26 cellular contexts compared by ENCODE assay signal in the genomic region with DNA sequence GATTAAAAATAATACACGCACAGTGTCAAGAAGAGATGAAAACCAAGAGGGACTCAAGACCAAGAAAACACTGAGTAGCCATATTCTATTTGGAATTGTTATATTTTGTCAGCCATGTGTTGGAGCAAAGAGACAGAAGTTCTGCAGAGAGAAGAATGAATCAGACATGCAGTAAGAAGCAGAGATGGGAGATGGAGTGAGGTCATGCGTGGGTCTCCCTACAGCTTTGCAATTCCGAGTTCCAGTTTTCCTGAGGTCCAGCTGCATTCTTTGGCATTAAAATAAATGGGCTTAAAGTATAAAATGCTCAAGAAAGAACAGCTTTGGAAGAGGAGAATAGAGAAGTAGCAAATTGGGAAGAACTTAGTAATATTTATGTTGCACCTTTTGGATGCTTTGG.
"Had no signal": no experiment of that assay in that cellular context is flagged by ENCODE, and none has a peak within 500 bp of the region (broad histone marks: within the 10 kb centered on the region; RNA-seq: fewer than 3 reads in every experiment).

No MANE protein-coding gene starts in this region.

- H3K4me1 ChIP-seq: esophagus squamous epithelium, left lung, parathyroid adenoma, right lobe of liver, suprapubic skin, vagina had no signal

- H3K27me3 ChIP-seq: esophagus squamous epithelium, left lung, neutrophil, right lobe of liver, suprapubic skin, vagina had no signal

- H3K36me3 ChIP-seq: esophagus squamous epithelium, left lung, neutrophil, right lobe of liver, suprapubic skin, vagina had no signal

- H3K9ac ChIP-seq: parathyroid adenoma had no signal

- H3K79me2 ChIP-seq: parathyroid adenoma had no signal

- H3K4me2 ChIP-seq: smooth muscle cell had no signal

- ATAC-seq: left lung; mucosa of descending colon; natural killer cell treated with Interleukin-12 subunit alpha and Interleukin-12 subunit beta and Interleukin-15 and Interleukin-18, amount 100 ng/mL, for 72 hours; right lobe of liver; stimulated activated naive CD8-positive, alpha-beta T cell treated with anti-CD3 and anti-CD28 coated beads, Interleukin-15, amount 100 ng/mL, for 72 hours had no signal

- H3K4me3 ChIP-seq: coronary artery, esophagus squamous epithelium, left lung, mucosa of descending colon, right lobe of liver, smooth muscle cell, suprapubic skin, vagina had no signal

- H2AFZ ChIP-seq: parathyroid adenoma had no signal

- DNase-seq: dermis blood vessel endothelial cell; effector memory CD4-positive, alpha-beta T cell; erythroblast; esophagus squamous epithelium; left lung; mesenchymal stem cell; mucosa of descending colon; naive B cell; right lobe of liver; stimulated activated CD4-positive, alpha-beta T cell treated with anti-CD3 and anti-CD28 coated beads, Interleukin-12 subunit alpha, Interleukin-12 subunit beta, amount 100 ng/mL, for 4 hours; stimulated activated CD4-positive, alpha-beta T cell treated with anti-CD3 and anti-CD28 coated beads, Interleukin-1b, Interleukin-23, amount 100 ng/mL, for 48 hours; stimulated activated CD4-positive, alpha-beta T cell treated with anti-CD3 and anti-CD28 coated beads, Interleukin-4, amount 100 ng/mL, for 1 hour; stimulated activated CD8-positive, alpha-beta memory T cell treated with anti-CD3 and anti-CD28 coated beads, Interleukin-4, amount 100 ng/mL, for 48 hours; stimulated activated naive CD4-positive, alpha-beta T cell; stimulated activated naive CD8-positive, alpha-beta T cell treated with anti-CD3 and anti-CD28 coated beads, Interleukin-15, amount 100 ng/mL, for 72 hours; trophoblast cell had no signal

- H3K4me3 Mint-ChIP-seq: mesothelial cell of epicardium; naive B cell; natural killer cell treated with Interleukin-12 subunit alpha and Interleukin-12 subunit beta and Interleukin-15 and Interleukin-18, amount 100 ng/mL, for 72 hours; neural crest cell; stimulated activated naive CD8-positive, alpha-beta T cell treated with anti-CD3 and anti-CD28 coated beads, Interleukin-15, amount 100 ng/mL, for 72 hours had no signal

- H3K9me3 ChIP-seq: esophagus squamous epithelium, left lung, mucosa of descending colon, neutrophil, right lobe of liver, suprapubic skin, vagina had no signal

- H3K36me3 Mint-ChIP-seq: mesothelial cell of epicardium; naive B cell; natural killer cell treated with Interleukin-12 subunit alpha and Interleukin-12 subunit beta and Interleukin-15 and Interleukin-18, amount 100 ng/mL, for 72 hours had no signal

- H3K27ac Mint-ChIP-seq: mesothelial cell of epicardium; naive B cell; natural killer cell treated with Interleukin-12 subunit alpha and Interleukin-12 subunit beta and Interleukin-15 and Interleukin-18, amount 100 ng/mL, for 72 hours; progenitor cell of endocrine pancreas; stimulated activated naive CD8-positive, alpha-beta T cell treated with anti-CD3 and anti-CD28 coated beads, Interleukin-15, amount 100 ng/mL, for 72 hours had no signal

- H3K27me3 Mint-ChIP-seq: naive B cell; natural killer cell treated with Interleukin-12 subunit alpha and Interleukin-12 subunit beta and Interleukin-15 and Interleukin-18, amount 100 ng/mL, for 72 hours; progenitor cell of endocrine pancreas; stimulated activated naive CD8-positive, alpha-beta T cell treated with anti-CD3 and anti-CD28 coated beads, Interleukin-15, amount 100 ng/mL, for 72 hours had no signal

- H3K27ac ChIP-seq: coronary artery, esophagus squamous epithelium, left lung, neutrophil, parathyroid adenoma, right lobe of liver, suprapubic skin, vagina had no signal

- H3K9me3 Mint-ChIP-seq: natural killer cell treated with Interleukin-12 subunit alpha and Interleukin-12 subunit beta and Interleukin-15 and Interleukin-18, amount 100 ng/mL, for 72 hours; neural crest cell had no signal

- H3K4me1 Mint-ChIP-seq: mesothelial cell of epicardium; naive B cell; neural crest cell; stimulated activated naive CD8-positive, alpha-beta T cell treated with anti-CD3 and anti-CD28 coated beads, Interleukin-15, amount 100 ng/mL, for 72 hours had no signal
